In the genomic region with DNA sequence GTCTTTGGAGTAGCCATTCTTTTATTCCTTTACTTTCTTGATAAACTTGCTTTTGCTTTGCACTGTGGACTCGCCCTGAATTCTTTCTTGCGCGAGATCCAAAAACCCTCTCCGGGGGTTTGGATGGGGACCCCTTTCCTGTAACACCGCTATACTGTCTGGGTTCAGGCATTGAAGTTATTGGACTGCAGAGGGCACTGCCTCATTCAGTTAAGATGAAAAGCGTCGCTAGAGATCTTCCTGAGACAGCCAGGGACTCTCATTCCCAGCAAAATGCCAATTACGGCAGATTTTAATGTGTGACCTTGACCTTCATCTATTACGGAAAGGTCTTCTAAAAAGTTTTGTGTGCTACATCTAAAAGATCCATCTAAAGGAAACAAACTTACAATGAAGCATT, we compare ENCODE assay signal across 18 cellular contexts. TPM values are rescaled to one million over a fixed set of nuclear protein-coding genes. Genes with fewer than 3 reads are reported as not detected.
A peak's percentile ranks its signal among the peaks of the same experiment; 100 is the strongest.
DNase-seq lines count a peak whose midpoint lies in the region; FAIRE-seq and TF ChIP-seq lines count a peak whose summit lies in the region.
"Had no signal": no experiment of that assay in that cellular context is flagged by ENCODE, and none has a peak within 500 bp of the region (broad histone marks: within the 10 kb centered on the region; RNA-seq: fewer than 3 reads in every experiment).

No MANE protein-coding gene starts in this region.

- FAIRE-seq in astrocyte (lab: Jason Lieb, UNC), result no peak
- no peak for FAIRE-seq in small intestine (lab: Jason Lieb, UNC)

- H3K27me3 ChIP-seq in H9 (ENCODE audit: insufficient read depth, low read length), result no peaks in the 10 kb centered on the region
- no peaks in the 10 kb centered on the region for H3K27me3 ChIP-seq in astrocyte (ENCODE audit: insufficient read depth, low read length)
- no peaks in the 10 kb centered on the region for H3K27me3 ChIP-seq in small intestine (ENCODE audit: control insufficient read depth in 2 of 2, insufficient read depth in 2 of 2, low read length in 2 of 2)
- no peaks in the 10 kb centered on the region for H3K27me3 ChIP-seq in suprapubic skin
- H3K27me3 ChIP-seq in vagina, result no peaks in the 10 kb centered on the region
- H3K27me3 ChIP-seq: upper lobe of right lung had no signal

- H3K4me3 Mint-ChIP-seq in H9 (no peak overlapping the region; a peak in 1 of 5 replicates), astrocyte (ENCODE audit: unreplicated experiment) (no peak overlapping the region)
- H3K4me3 Mint-ChIP-seq: B cell had no signal

- no peak overlapping the region for H3K18ac ChIP-seq in H9 (ENCODE audit: insufficient read length, low read depth, low read length)

- no peak overlapping the region for H2BK20ac ChIP-seq in H9 (ENCODE audit: low read depth, low read length, poor library complexity, severe bottlenecking)

- peaks cover 21 to 25% of the 10 kb centered on the region in 2 experiments for H3K4me1 Mint-ChIP-seq in H9
- H3K4me1 Mint-ChIP-seq in astrocyte (ENCODE audit: low read depth, unreplicated experiment), result peaks cover 23% of the 10 kb centered on the region

- peak; percentile 7 for TF ChIP-seq CTCF in AG09319 (IDR thresholded peaks at IDR 0.05; ENCODE audit: low read depth, low read length)
- peak; percentile 47; the same call in 2 of the 3 replicates for TF ChIP-seq CTCF in H9 (conservative IDR thresholded peaks at IDR 0.05)
- TF ChIP-seq CTCF in astrocyte (IDR thresholded peaks at IDR 0.05; ENCODE audit: insufficient read depth, low read depth, low read length), result no peak
- no peak for TF ChIP-seq CTCF in suprapubic skin (IDR thresholded peaks at IDR 0.05)
- no peak for TF ChIP-seq CTCF in vagina (IDR thresholded peaks at IDR 0.05)

- no CpG with 5 or more reads among the region's 9 CpGs for WGBS in H9 (ENCODE audit: extremely low coverage, insufficient read length, low lambda C conversion rate)
- 80 to 86% (median 84%) methylated on average over 9 of the region's 9 CpGs for WGBS in small intestine, 3 donors
- 81% methylated on average over 9 of the region's 9 CpGs for WGBS in suprapubic skin

- no peak overlapping the region for H2BK120ac ChIP-seq in H9 (ENCODE audit: low read depth, low read length, poor library complexity, severe bottlenecking)

- peak overlapping the region in 2 of 3 experiments; percentile 7 to 88; a peak in 3 of 7 replicates for H3K27ac Mint-ChIP-seq in H9
- H3K27ac Mint-ChIP-seq in astrocyte (ENCODE audit: unreplicated experiment), result no peak overlapping the region
- H3K27ac Mint-ChIP-seq: B cell had no signal

- H3K79me2 ChIP-seq in H9 (ENCODE audit: insufficient read depth, low read length) (no peaks in the 10 kb centered on the region), astrocyte (ENCODE audit: insufficient read depth, low read length) (no peaks in the 10 kb centered on the region)

- peak overlapping the region; percentile 59 for H3K4me2 ChIP-seq in H9 (ENCODE audit: insufficient read depth, insufficient read length, low read length)
- H3K4me2 ChIP-seq in astrocyte (ENCODE audit: low read length), result peak overlapping the region; percentile 33

- H4K5ac ChIP-seq in H9 (ENCODE audit: insufficient read length, low read depth, low read length), result no peak overlapping the region

- H3K23ac ChIP-seq in H9 (ENCODE audit: insufficient read length, low read depth, low read length), result no peak overlapping the region

- no peak for TF ChIP-seq POLR2A in suprapubic skin (IDR thresholded peaks at IDR 0.05)
- TF ChIP-seq POLR2A in vagina (IDR thresholded peaks at IDR 0.05), result no peak

- H3K27me3 Mint-ChIP-seq in H9 (ENCODE audit: low read depth) (no peaks in the 10 kb centered on the region), astrocyte (ENCODE audit: low read depth, unreplicated experiment) (no peaks in the 10 kb centered on the region)

- TF ChIP-seq EP300 in suprapubic skin (IDR thresholded peaks at IDR 0.05), result no peak

- no peak overlapping the region for H2AK5ac ChIP-seq in H9 (ENCODE audit: insufficient read length, low read length)

- peak overlapping the region; percentile 49 for H3K27ac ChIP-seq in H9 (ENCODE audit: insufficient read length, low read depth, low read length)
- no peak overlapping the region for H3K27ac ChIP-seq in astrocyte (ENCODE audit: low read depth, low read length)
- H3K27ac ChIP-seq in small intestine (ENCODE audit: low read depth in 1 of 2, low read length in 1 of 2), result no peak overlapping the region
- no peak overlapping the region for H3K27ac ChIP-seq in suprapubic skin
- H3K27ac ChIP-seq in vagina, result no peak overlapping the region
- H3K27ac ChIP-seq: upper lobe of right lung had no signal

- H3T11ph ChIP-seq in H9 (ENCODE audit: low read length), result no peak overlapping the region

- H3K4ac ChIP-seq in H9 (ENCODE audit: low read depth, low read length), result no peak overlapping the region

- no peak overlapping the region for H3K56ac ChIP-seq in H9 (ENCODE audit: insufficient read length, low read depth, low read length)

- no peak overlapping the region for H4K91ac ChIP-seq in H9 (ENCODE audit: insufficient read length, low read depth, low read length)

- no peaks in the 10 kb centered on the region for H3K9me3 ChIP-seq in H9 (ENCODE audit: control insufficient read depth, low read depth, low read length)
- H3K9me3 ChIP-seq in astrocyte (ENCODE audit: insufficient read depth, low read depth, low read length), result no peaks in the 10 kb centered on the region
- no peaks in the 10 kb centered on the region for H3K9me3 ChIP-seq in small intestine (ENCODE audit: control insufficient read depth, low read depth)
- H3K9me3 ChIP-seq in suprapubic skin, result no peaks in the 10 kb centered on the region
- H3K9me3 ChIP-seq in vagina, result no peaks in the 10 kb centered on the region
- H3K9me3 ChIP-seq: upper lobe of right lung had no signal

- H2BK12ac ChIP-seq in H9 (ENCODE audit: insufficient read length, low read depth, low read length), result peak overlapping the region; percentile 2

- no peaks in the 10 kb centered on the region for H3K36me3 ChIP-seq in astrocyte (ENCODE audit: insufficient read depth, low read length)
- no peaks in the 10 kb centered on the region for H3K36me3 ChIP-seq in small intestine (ENCODE audit: control insufficient read depth in 2 of 2, insufficient read depth in 2 of 2, low read length in 2 of 2)
- H3K36me3 ChIP-seq in suprapubic skin, result no peaks in the 10 kb centered on the region
- no peaks in the 10 kb centered on the region for H3K36me3 ChIP-seq in vagina
- H3K36me3 ChIP-seq: upper lobe of right lung had no signal

- H4K20me1 ChIP-seq in H9 (ENCODE audit: control insufficient read depth, insufficient read depth, insufficient read length), result no peaks in the 10 kb centered on the region
- no peaks in the 10 kb centered on the region for H4K20me1 ChIP-seq in astrocyte (ENCODE audit: insufficient read depth, low read length)

- no peak for DNase-seq in AG09319 (ENCODE audit: extremely low read depth, low read depth)
- DNase-seq in H9, result no peak
- no peak for DNase-seq in astrocyte (ENCODE audit: low read depth)
- peak; percentile 31 for DNase-seq in iPS-NIHi7 (ENCODE audit: extremely low spot score)
- no peak for DNase-seq in hippocampal formation (lab: John Stamatoyannopoulos, UW)
- DNase-seq in small intestine, result no peak
- no peak for DNase-seq in suprapubic skin (ENCODE audit: low spot score in 2 of 2)
- no peak for DNase-seq in vagina (ENCODE audit: extremely low spot score in 2 of 2)
- DNase-seq: activated effector memory CD4-positive, alpha-beta T cell treated with Interleukin-2 at 50 U/mL for 16 hours; anterior cingulate cortex; GOT3; NCI-H1417 treated with DMSO at 0.1 percent for 48 hours; NCI-H446 treated with DMSO at 0.1 percent for 48 hours; stimulated activated CD4-positive, alpha-beta T cell treated with anti-CD3 and anti-CD28 coated beads, Interleukin-4, amount 100 ng/mL, for 4 hours; SW 1271; upper lobe of right lung had no signal

- no peaks in the 10 kb centered on the region for H3K79me1 ChIP-seq in H9 (ENCODE audit: insufficient read depth, low read depth, low read length, poor library complexity, severe bottlenecking)

- H3K9ac ChIP-seq in H9 (ENCODE audit: extremely low read depth, insufficient read length, low read length) (no peak overlapping the region), astrocyte (ENCODE audit: low read length) (no peak overlapping the region)

- no peaks in the 10 kb centered on the region for H3K23me2 ChIP-seq in H9 (ENCODE audit: insufficient read length, low read depth, low read length, poor library complexity, severe bottlenecking)

- H3K36me3 Mint-ChIP-seq in H9 (ENCODE audit: insufficient read depth in 1 of 3, low read depth in 3 of 3) (peaks cover 4 to 11% (median 7%) of the 10 kb centered on the region in 3 experiments; a peak in 5 of 7 replicates), astrocyte (ENCODE audit: low read depth, unreplicated experiment) (no peaks in the 10 kb centered on the region)

- H3K14ac ChIP-seq in H9 (ENCODE audit: insufficient read depth, low read length), result no peak overlapping the region

- no peak overlapping the region for H2BK15ac ChIP-seq in H9 (ENCODE audit: low read depth, low read length)

- H3K9me3 Mint-ChIP-seq in H9, result peaks cover 6 to 9% of the 10 kb centered on the region in 2 experiments; a peak in 4 of 5 replicates
- H3K9me3 Mint-ChIP-seq in astrocyte (ENCODE audit: unreplicated experiment), result no peaks in the 10 kb centered on the region

- no peak overlapping the region for H3K4me3 ChIP-seq in astrocyte (ENCODE audit: insufficient read depth, low read depth, low read length)
- H3K4me3 ChIP-seq in small intestine (ENCODE audit: low read depth in 1 of 2, low read length in 2 of 2), result no peak overlapping the region
- no peak overlapping the region for H3K4me3 ChIP-seq in suprapubic skin
- H3K4me3 ChIP-seq in vagina, result no peak overlapping the region
- H3K4me3 ChIP-seq: upper lobe of right lung had no signal

- no peak overlapping the region for H4K8ac ChIP-seq in H9 (replicated peaks; ENCODE audit: insufficient read length, low read depth, low read length)

- no peak overlapping the region for H2AFZ ChIP-seq in H9 (ENCODE audit: low read length)
- H2AFZ ChIP-seq in astrocyte (ENCODE audit: low read depth, low read length), result no peak overlapping the region

- no peak overlapping the region for H2BK5ac ChIP-seq in H9 (ENCODE audit: insufficient read length, low read length)

- intact Hi-C loops in vagina (cut with DNase I), result loop anchor here (5.0 kb wide), 1 partner anchor 147 kb away; no protein-coding TSS in a partner anchor

- H3K4me1 ChIP-seq in H9 (ENCODE audit: insufficient read depth, low read length) (peaks cover 5% of the 10 kb centered on the region; the same call in 1 of the 2 replicates), astrocyte (ENCODE audit: insufficient read depth, low read length) (peaks cover 13% of the 10 kb centered on the region), small intestine (ENCODE audit: control insufficient read depth in 2 of 2, insufficient read depth in 1 of 2, low read depth in 1 of 2, low read length in 1 of 2) (no peaks in the 10 kb centered on the region), suprapubic skin (peaks cover 8% of the 10 kb centered on the region), vagina (no peaks in the 10 kb centered on the region)
- H3K4me1 ChIP-seq: upper lobe of right lung had no signal

RNA-seq across cellular contexts. Expression of gene RIMKLB, which starts 17.3 kb away (rescaled TPM):
- total RNA-seq in H9 (2021) (80.2 and 87.7 TPM in 2 replicates), astrocyte (34.1 and 36.6 TPM in 2 replicates), suprapubic skin (10 to 100 TPM; 11.8 to 29.6 (median 14.4) TPM), vagina (44.7 TPM)
- 10 to 100 TPM in 2 of 3 donors, 1 to 10 TPM in 1; 9.5 to 42.7 (median 19.5) TPM for polyA plus RNA-seq in small intestine

RNA-seq across cellular contexts. Expression of gene MFAP5, which starts 17.9 kb away (rescaled TPM):
- total RNA-seq in H9 (2021) (0.09 and 0.26 TPM in 2 replicates), astrocyte (86.4 and 105 TPM in 2 replicates), suprapubic skin (10 to 100 TPM; 18.1 to 70.5 (median 26.4) TPM), vagina (159 TPM)
- 10 to 100 TPM in 1 of 3 donors, 1 to 10 TPM in 1, not detected in 1; 1.4 to 48.2 TPM for polyA plus RNA-seq in small intestine
- total RNA-seq: activated CD8-positive, alpha-beta memory T cell treated with anti-CD3 and anti-CD28 coated beads for 36 hours had no signal

Comparison
In these comparisons a context has a peak if more than half of its experiments do, and no peak if none do; other contexts are left out.
1. CTCF ChIP-seq: peak in AG09319 (single experiment) and H9 (single experiment); none in astrocyte (single experiment), suprapubic skin (0 of 2) and vagina (0 of 3).
2. RNA of gene MFAP5, which starts 17.9 kb away (total RNA-seq): 159 TPM in vagina (single experiment), 86.4 to 105 TPM in astrocyte and 18.1 to 70.5 TPM in suprapubic skin; 0.09 to 0.26 TPM in H9; every median in the first group is over 10 times any median in the second.